In genomic region chr11:131910491-131911387, GRCh38 we compare ENCODE assay signal across 9 cellular contexts.
A peak's percentile ranks its signal among the peaks of the same experiment; 100 is the strongest.
DNase-seq lines count a peak whose midpoint lies in the region; ATAC-seq and TF ChIP-seq lines count a peak whose summit lies in the region.
"Had no signal": no experiment of that assay in that cellular context is flagged by ENCODE, and none has a peak within 500 bp of the region (broad histone marks: within the 10 kb centered on the region; RNA-seq: fewer than 3 reads in every experiment).

No MANE protein-coding gene starts in this region.

- H3K9me3 ChIP-seq in heart left ventricle, result no peaks in the 10 kb centered on the region

- 1 to 2% (median 2%) methylated on average over 30 to 110 of the region's 110 CpGs for WGBS in heart left ventricle, 4 donors

- peak overlapping the region; percentile 6 to 64 (median 48) for H3K4me3 ChIP-seq in heart left ventricle
- H3K4me3 ChIP-seq in skeletal muscle cell (ENCODE audit: low read depth, low read length), result peak overlapping the region; percentile 67

- TF ChIP-seq CTCF in GM20000 (IDR thresholded peaks at IDR 0.05; ENCODE audit: extremely low read depth, missing control alignments), result no peak
- no peak for TF ChIP-seq CTCF in heart left ventricle (IDR thresholded peaks at IDR 0.05)

- no peaks in the 10 kb centered on the region for H3K36me3 ChIP-seq in heart left ventricle

- intact Hi-C loops in heart left ventricle (cut with DNase I), result loop anchor here in 4 of 10 donors (5.0 to 10.0 kb wide), 3 partner anchors 43 to 217 kb away; no protein-coding TSS in a partner anchor

- peaks cover 9 to 76% (median 14%) of the 10 kb centered on the region in 9 donors for H3K27me3 ChIP-seq in heart left ventricle

- TF ChIP-seq POLR2A in heart left ventricle (IDR thresholded peaks at IDR 0.05), result no peak

- DNase-seq in GM20000 (ENCODE audit: low spot score) (peak; percentile 52), heart left ventricle (no peak), skeletal muscle cell (ENCODE audit: low read depth) (no peak)
- no peak for DNase-seq in activated CD4-positive, alpha-beta T cell treated with anti-CD3 and anti-CD28 coated beads for 4 hours
- DNase-seq in stimulated activated CD4-positive, alpha-beta T cell treated with anti-CD3 and anti-CD28 coated beads, Interleukin-4, amount 100 ng/mL, for 24 hours, result no peak
- DNase-seq: activated CD8-positive, alpha-beta memory T cell treated with anti-CD3 and anti-CD28 coated beads for 24 hours had no signal

- peak; percentile 73 for ATAC-seq in SK-N-SH treated with all-trans-retinoic acid at 6 μM for 48 hours
- peak in 3 of 4 donors; percentile 15 to 57 (median 49) for ATAC-seq in heart left ventricle
- ATAC-seq in GM18873 (IDR thresholded peaks at IDR 0.05; ENCODE audit: low FRiP score, unreplicated experiment), result no peak
- no peak for ATAC-seq in HG02610 (IDR thresholded peaks at IDR 0.05; ENCODE audit: unreplicated experiment)

- peaks cover 0 to 17% (median 0%) of the 10 kb centered on the region in 12 donors for H3K4me1 ChIP-seq in heart left ventricle

- H3K27ac ChIP-seq in heart left ventricle, result peak overlapping the region in 4 of 12 donors; percentile 27 to 51 (median 46)

TF ChIP-seq in SK-N-SH treated with all-trans-retinoic acid at 6 μM for 48 hours, 23 proteins besides CTCF, POLR2A, EP300 and RAD21:
- no peak for TF ChIP-seq CSRNP3 (CRISPR knock-in tag; IDR thresholded peaks at IDR 0.05)
- TF ChIP-seq TSHZ2 (CRISPR knock-in tag; IDR thresholded peaks at IDR 0.05), result no peak
- TF ChIP-seq PPARA (CRISPR knock-in tag; IDR thresholded peaks at IDR 0.05; ENCODE audit: borderline replicate concordance), result no peak
- no peak for TF ChIP-seq POU6F1 (CRISPR knock-in tag; IDR thresholded peaks at IDR 0.05; ENCODE audit: borderline replicate concordance, low read depth)
- TF ChIP-seq CSDC2 (CRISPR knock-in tag; IDR thresholded peaks at IDR 0.05), result no peak
- no peak for TF ChIP-seq ISL1 (CRISPR knock-in tag; IDR thresholded peaks at IDR 0.05)
- no peak for TF ChIP-seq BACH2 (CRISPR knock-in tag; IDR thresholded peaks at IDR 0.05; ENCODE audit: borderline replicate concordance)
- no peak for TF ChIP-seq ZNF8 (CRISPR knock-in tag; IDR thresholded peaks at IDR 0.05)
- TF ChIP-seq ARNTL (CRISPR knock-in tag; IDR thresholded peaks at IDR 0.05; ENCODE audit: borderline replicate concordance, low read depth), result no peak
- TF ChIP-seq TCF4 (CRISPR knock-in tag; IDR thresholded peaks at IDR 0.05; ENCODE audit: borderline replicate concordance), result no peak
- no peak for TF ChIP-seq ZFP3 (CRISPR knock-in tag; IDR thresholded peaks at IDR 0.05)
TF ChIP-seq in SK-N-SH treated with all-trans-retinoic acid at 6 μM for 48 hours: peak in this region for 0.

Comparison
In these comparisons a context has a peak if more than half of its experiments do, and no peak if none do; other contexts are left out.
1. ATAC-seq: peak in SK-N-SH treated with all-trans-retinoic acid at 6 μM for 48 hours (single experiment) and heart left ventricle (3 of 4); none in GM18873 (single experiment) and HG02610 (single experiment).